ENCODE assay signal across 11 cellular contexts in genomic region chr5:172748341-172748843, GRCh38. TPM values are rescaled to one million over a fixed set of nuclear protein-coding genes. Genes with fewer than 3 reads are reported as not detected.
A peak's percentile ranks its signal among the peaks of the same experiment; 100 is the strongest.
DNase-seq lines count a peak whose midpoint lies in the region; ATAC-seq and TF ChIP-seq lines count a peak whose summit lies in the region.
"Had no signal": no experiment of that assay in that cellular context is flagged by ENCODE, and none has a peak within 500 bp of the region (broad histone marks: within the 10 kb centered on the region; RNA-seq: fewer than 3 reads in every experiment).

No MANE protein-coding gene starts in this region.

- intact Hi-C loops in uterus (cut with DNase I; ENCODE audit: low total_unique reads), result no loop called here

- H3K4me3 ChIP-seq in coronary artery (peak overlapping the region; percentile 44), right atrium auricular region (peak overlapping the region in 1 of 2 donors; percentile 1), parathyroid adenoma (ENCODE audit: low read depth, low read length) (no peak overlapping the region), uterus (no peak overlapping the region)

- H3K27ac ChIP-seq in coronary artery (peak overlapping the region; percentile 91 to 98), right atrium auricular region (peak overlapping the region; percentile 87 to 89), parathyroid adenoma (peak overlapping the region; percentile 48), uterus (peak overlapping the region; percentile 73 to 82)
- H3K27ac ChIP-seq: RWPE1 had no signal

- no peak overlapping the region for H3K9ac ChIP-seq in parathyroid adenoma

- TF ChIP-seq CTCF in coronary artery (IDR thresholded peaks at IDR 0.05), result no peak
- TF ChIP-seq CTCF in right atrium auricular region (IDR thresholded peaks at IDR 0.05), result no peak
- TF ChIP-seq CTCF in parathyroid adenoma (IDR thresholded peaks at IDR 0.05), result no peak
- no peak for TF ChIP-seq CTCF in uterus (IDR thresholded peaks at IDR 0.05)

- H3K27me3 ChIP-seq in right atrium auricular region (no peaks in the 10 kb centered on the region), parathyroid adenoma (ENCODE audit: control insufficient read depth, insufficient read depth, low read length) (no peaks in the 10 kb centered on the region), uterus (no peaks in the 10 kb centered on the region)

- H3K9me3 ChIP-seq in right atrium auricular region (peaks cover 0 to 6% of the 10 kb centered on the region in 2 donors), parathyroid adenoma (ENCODE audit: control insufficient read depth, low read length) (no peaks in the 10 kb centered on the region), uterus (no peaks in the 10 kb centered on the region)

- H3K79me2 ChIP-seq in parathyroid adenoma, result no peaks in the 10 kb centered on the region

- DNase-seq in coronary artery (ENCODE audit: low spot score) (peak; percentile 98), right atrium auricular region (ENCODE audit: low spot score) (peak; percentile 94), uterus (peak; percentile 65 to 66), OCI-M2 (lab: John Stamatoyannopoulos, UW; ENCODE audit: unreplicated experiment) (no peak), GOT3 (lab: John Stamatoyannopoulos, UW) (no peak)
- DNase-seq: activated CD8-positive, alpha-beta memory T cell treated with anti-CD3 and anti-CD28 coated beads, Interleukin-2, amount 50 U/mL, for 4 hours; natural killer cell; NCI-H2227 treated with DMSO at 0.1 percent for 48 hours had no signal

- H3K4me1 ChIP-seq in right atrium auricular region (peaks cover 0 to 74% of the 10 kb centered on the region in 2 donors), parathyroid adenoma (no peaks in the 10 kb centered on the region), uterus (peaks cover 0 to 6% of the 10 kb centered on the region in 2 donors)

- peak in 1 of 2 donors; percentile 30 for TF ChIP-seq POLR2A in uterus (IDR thresholded peaks at IDR 0.05)

- H3K36me3 ChIP-seq in right atrium auricular region (no peaks in the 10 kb centered on the region), parathyroid adenoma (ENCODE audit: control insufficient read depth, insufficient read depth, low read length) (no peaks in the 10 kb centered on the region), uterus (no peaks in the 10 kb centered on the region)

- no peak for ATAC-seq in HG03039 (IDR thresholded peaks at IDR 0.05; ENCODE audit: unreplicated experiment)
- ATAC-seq: natural killer cell had no signal

- no peak overlapping the region for H3K4me2 ChIP-seq in parathyroid adenoma (ENCODE audit: low read length)

- H2AFZ ChIP-seq in parathyroid adenoma, result no peak overlapping the region

RNA-seq across cellular contexts. Expression of gene DUSP1, which starts 22.6 kb away (rescaled TPM):
- total RNA-seq in right atrium auricular region (100 to 1,000 TPM; 804 to 819 TPM), uterus (1,000 to 10,000 TPM in 1 of 4 donors, 100 to 1,000 TPM in 3; 189 to 2,046 (median 515) TPM)

Comparison
In these comparisons a context has a peak if more than half of its experiments do, and no peak if none do; other contexts are left out.
1. DNase-seq: peak in coronary artery (single experiment), right atrium auricular region (single experiment) and uterus (2 of 2); none in OCI-M2 (single experiment) and GOT3 (single experiment).
2. Peak in every context shown above with its lines, with median percentiles within 50 percentile points of each other: H3K27ac ChIP-seq.